11 cellular contexts compared by ENCODE assay signal in the genomic region with DNA sequence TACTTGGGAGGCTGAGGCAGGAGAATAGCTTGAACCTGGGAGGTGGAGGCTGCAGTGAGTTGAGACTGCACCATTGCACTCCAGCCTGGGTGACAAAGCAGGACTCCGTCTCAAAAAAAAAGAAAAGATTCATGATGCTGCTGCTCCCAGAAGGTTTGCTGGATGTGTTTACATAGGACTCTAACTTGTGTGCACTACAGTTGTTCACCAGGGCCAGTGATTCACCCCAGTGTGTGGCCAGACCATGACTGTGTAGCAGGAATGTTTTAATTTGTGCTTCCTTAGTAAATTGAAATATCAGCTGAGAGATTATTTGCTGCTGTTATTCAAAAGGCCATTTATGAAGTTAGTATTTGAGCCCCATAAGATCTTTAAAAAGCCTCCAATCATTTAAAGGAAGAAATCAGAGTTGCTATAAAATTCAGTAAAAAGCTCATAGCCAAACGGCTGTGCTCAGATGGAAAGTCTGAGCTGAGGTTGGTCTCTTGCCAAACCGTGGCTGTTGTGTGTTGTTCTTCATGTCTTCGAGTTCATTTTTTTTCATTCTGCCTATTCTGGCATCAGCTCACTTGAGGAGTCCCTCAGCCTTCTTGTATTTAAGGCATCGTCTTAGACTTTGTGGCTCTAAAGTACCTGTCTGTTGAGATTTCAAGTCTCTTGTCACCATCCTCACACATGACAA. TPM values are rescaled to one million over a fixed set of nuclear protein-coding genes. Genes with fewer than 3 reads are reported as not detected.
A peak's percentile ranks its signal among the peaks of the same experiment; 100 is the strongest.
DNase-seq lines count a peak whose midpoint lies in the region; ATAC-seq, FAIRE-seq and TF ChIP-seq lines count a peak whose summit lies in the region.
"Had no signal": no experiment of that assay in that cellular context is flagged by ENCODE, and none has a peak within 500 bp of the region (broad histone marks: within the 10 kb centered on the region; RNA-seq: fewer than 3 reads in every experiment).

No MANE protein-coding gene starts in this region.

- no peaks in the 10 kb centered on the region for H4K20me1 ChIP-seq in mammary epithelial cell (ENCODE audit: insufficient read depth, low read length)

- H2AFZ ChIP-seq in mammary epithelial cell (ENCODE audit: low read depth, low read length) (no peak overlapping the region), mesenchymal stem cell (ENCODE audit: low read depth, low read length) (no peak overlapping the region)

- H3K4me2 ChIP-seq in A549 (peak overlapping the region; percentile 67), mammary epithelial cell (ENCODE audit: insufficient read depth, low read depth, low read length) (no peak overlapping the region), mesenchymal stem cell (ENCODE audit: low read length, poor library complexity, severe bottlenecking) (no peak overlapping the region)

- dilution Hi-C loops in mammary epithelial cell (cut with HindIII; ENCODE audit: low sequenced_read_pairs) = no loop called here

- intact Hi-C loops in mammary epithelial cell (cut with micrococcal nuclease) = no loop called here

- peak; percentile 43 to 49; a peak in 2 of 5 replicates for TF ChIP-seq EP300 in A549 (IDR thresholded peaks at IDR 0.05)

- H3K79me1 ChIP-seq in mesenchymal stem cell (replicated peaks; ENCODE audit: low read length, poor library complexity, severe bottlenecking) = no peaks in the 10 kb centered on the region

- no TSS peak for BruUV-seq in mammary epithelial cell (replicated peaks; lab: Mats Ljungman, UMichigan)

- H3K4me1 ChIP-seq in A549 (peaks cover 83% of the 10 kb centered on the region), mammary epithelial cell (ENCODE audit: insufficient read depth, low read length) (no peaks in the 10 kb centered on the region), mesenchymal stem cell (ENCODE audit: control insufficient read depth, insufficient read depth, low read depth, low read length) (peaks cover 6% of the 10 kb centered on the region)

- no peak overlapping the region for H3K18ac ChIP-seq in mesenchymal stem cell (ENCODE audit: low read depth in 1 of 2, low read length in 2 of 2)

- H3K36me3 ChIP-seq in mammary epithelial cell (ENCODE audit: insufficient read depth, low read length) (no peaks in the 10 kb centered on the region), mesenchymal stem cell (ENCODE audit: control insufficient read depth in 1 of 2, insufficient read depth in 2 of 2, low read depth in 1 of 2, low read length in 2 of 2) (peaks cover 12 to 37% of the 10 kb centered on the region in 2 experiments)

- H4K91ac ChIP-seq in mesenchymal stem cell (ENCODE audit: low read length) = no peak overlapping the region

- WGBS in A549 (ENCODE audit: missing lambda C conversion rate) = under 1% methylated on average over 5 of the region's 5 CpGs
- 92% methylated on average over 5 of the region's 5 CpGs for WGBS in mammary epithelial cell (ENCODE audit: low coverage, missing lambda C conversion rate)
- WGBS in mesenchymal stem cell = 62% methylated on average over 5 of the region's 5 CpGs

- H3K79me2 ChIP-seq in mammary epithelial cell (ENCODE audit: insufficient read depth, low read length) = no peaks in the 10 kb centered on the region

- H3K4ac ChIP-seq in mesenchymal stem cell (ENCODE audit: low read depth in 1 of 2, low read length in 2 of 2) = no peak overlapping the region

- CTCF ChIA-PET in A549 (lab: Yijun Ruan, JAX) = interaction anchor here (0.6 to 1.5 kb wide), 5 partner anchors 10 to 100 kb away, joined by 3 to 6 read pairs (median 4); partner anchors contain the start of gene CENPS
- CTCF ChIA-PET in mammary epithelial cell (lab: Charles Lee; ENCODE audit: low non-redundant PET) = no interaction called here

- DNase-seq in A549 (ENCODE audit: low read depth in 1 of 2, low spot score in 1 of 2) (peak; percentile 64 to 89), H54 (ENCODE audit: insufficient read length, low spot score) (peak; percentile 48), mammary epithelial cell (peak; percentile 23), mesenchymal stem cell (peak; percentile 94), SKM-1 treated with dmso at 0.1 percent for 144 hours (lab: John Stamatoyannopoulos, UW; ENCODE audit: unreplicated experiment) (no peak), cerebellar cortex (ENCODE audit: low spot score) (no peak), DMS 273 treated with DMSO at 0.1 percent for 48 hours (lab: John Stamatoyannopoulos, UW) (no peak)
- DNase-seq: CD4-positive, alpha-beta T cell; H7; NCI-H2081 had no signal

- no peak overlapping the region for H3K4me3 ChIP-seq in A549
- H3K4me3 ChIP-seq in mammary epithelial cell (replicated peaks in 1 of 3; ENCODE audit: insufficient read depth in 1 of 3, low read depth in 2 of 3, low read length in 3 of 3) = no peak overlapping the region
- peak overlapping the region in 1 of 2 experiments; percentile 17 for H3K4me3 ChIP-seq in mesenchymal stem cell (ENCODE audit: insufficient read depth in 1 of 2, low read depth in 1 of 2, low read length in 2 of 2)

- no peak for TF ChIP-seq RAD21 in A549 (conservative IDR thresholded peaks at IDR 0.05 in 1 of 2, IDR thresholded peaks at IDR 0.05 in 1 of 2)

- no peak overlapping the region for H4K8ac ChIP-seq in mesenchymal stem cell (ENCODE audit: low read length)

- ATAC-seq in A549 (peak; percentile 80 to 85), GM18519 (IDR thresholded peaks at IDR 0.05; ENCODE audit: low FRiP score, unreplicated experiment) (no peak)

- H2AK5ac ChIP-seq in mesenchymal stem cell (ENCODE audit: low read length, severe bottlenecking) = no peak overlapping the region

- H2BK12ac ChIP-seq in mesenchymal stem cell (ENCODE audit: low read length in 2 of 2) = no peak overlapping the region

- H3K27me3 ChIP-seq in mammary epithelial cell (ENCODE audit: insufficient read depth, low read length) (no peaks in the 10 kb centered on the region), mesenchymal stem cell (ENCODE audit: control insufficient read depth in 1 of 2, insufficient read depth in 1 of 2, low read length in 2 of 2) (no peaks in the 10 kb centered on the region)

- H3K9me3 ChIP-seq in A549 (no peaks in the 10 kb centered on the region), mammary epithelial cell (replicated peaks; ENCODE audit: insufficient read depth, low read length) (no peaks in the 10 kb centered on the region), mesenchymal stem cell (ENCODE audit: control insufficient read depth, low read length) (no peaks in the 10 kb centered on the region)

- no peak overlapping the region for H3K14ac ChIP-seq in mesenchymal stem cell (ENCODE audit: low read length in 2 of 2)

- POLR2A ChIA-PET in A549 (lab: Yijun Ruan, JAX) = interaction anchor here (0.8 to 1.9 kb wide), 2 partner anchors 10 to 18 kb away, joined by 4 to 18 read pairs; partner anchors contain the start of gene PGD

- in situ Hi-C loops in mammary epithelial cell (cut with MboI; ENCODE audit: low sequenced_read_pairs in 2 of 2) = no loop called here

- H3K27ac ChIP-seq in A549 (peak overlapping the region; percentile 99), mammary epithelial cell (ENCODE audit: insufficient read depth, low read depth, low read length) (no peak overlapping the region), mesenchymal stem cell (ENCODE audit: low read length, poor library complexity, severe bottlenecking) (peak overlapping the region; percentile 26)

- H3K9ac ChIP-seq in mammary epithelial cell (ENCODE audit: insufficient read depth, low read length) = no peak overlapping the region
- H3K9ac ChIP-seq in mesenchymal stem cell (ENCODE audit: low read length) = peak overlapping the region; percentile 83

- H2BK120ac ChIP-seq in mesenchymal stem cell (ENCODE audit: low read depth, low read length) = no peak overlapping the region

- FAIRE-seq in A549 (lab: Jason Lieb, UNC) (no peak), H54 (lab: Jason Lieb, UNC) (peak; percentile 72)

- TF ChIP-seq CTCF in A549 (IDR thresholded peaks at IDR 0.05) (no peak), mammary epithelial cell (conservative IDR thresholded peaks at IDR 0.05 in 1 of 2, IDR thresholded peaks at IDR 0.05 in 1 of 2; ENCODE audit: extremely low read depth in 1 of 2, insufficient read depth in 1 of 2, low read depth in 1 of 2, low read length in 2 of 2) (no peak)

- TF ChIP-seq POLR2A in A549 (IDR thresholded peaks at IDR 0.05; ENCODE audit: low read length) (no peak), H54 (IDR thresholded peaks at IDR 0.05; ENCODE audit: low read depth, low read length) (no peak)

- H2BK15ac ChIP-seq in mesenchymal stem cell (ENCODE audit: low read depth, poor library complexity, severe bottlenecking) = no peak overlapping the region

- H2BK5ac ChIP-seq in mesenchymal stem cell (ENCODE audit: low read depth, low read length, poor library complexity, severe bottlenecking) = no peak overlapping the region

- H3K23ac ChIP-seq in mesenchymal stem cell (ENCODE audit: low read length in 2 of 2) = no peak overlapping the region

TF ChIP-seq in A549, 52 proteins besides CTCF, POLR2A, EP300 and RAD21 (continues in another document):
- TF ChIP-seq ZSCAN20 (CRISPR knock-in tag; IDR thresholded peaks at IDR 0.05) (peak; percentile 38; the same call in 1 of the 2 replicates), FOSL2 (IDR thresholded peaks at IDR 0.05) (peak; percentile 63), FOSL2 (CRISPR knock-in tag; IDR thresholded peaks at IDR 0.05) (peak; percentile 91), TFCP2L1 (CRISPR knock-in tag; IDR thresholded peaks at IDR 0.05) (no peak), GATA3 (IDR thresholded peaks at IDR 0.05; ENCODE audit: borderline replicate concordance) (peak; percentile 47; the same call in 1 of the 2 replicates), JUNB (IDR thresholded peaks at IDR 0.05) (peak; percentile 70), TP53 (CRISPR knock-in tag; IDR thresholded peaks at IDR 0.05) (no peak)

RNA-seq across cellular contexts. Expression of gene PGD, which starts 18.1 kb away (rescaled TPM):
- 700 and 1,019 TPM in 2 replicates for polyA plus RNA-seq in A549 (2011; rRNA removed)
- polyA plus RNA-seq in A549 (2012; cell fraction: cytosol; rRNA removed) = 466 and 603 TPM in 2 replicates
- 838 and 1,173 TPM in 2 replicates for polyA plus RNA-seq in A549 (2012; cell fraction: nucleus; rRNA removed)
- 1,427 to 1,758 TPM (median 1,714 TPM) in 3 replicates for polyA plus RNA-seq in A549 (2017; fragmentation: RNase III; extraction: RNeasy Plus Mini Kit Qiagen cat#74134 plus additional on column Dnase treatment)
- 897 and 1,005 TPM in 2 replicates for polyA minus RNA-seq in A549 (2011; rRNA and poly(A)+ RNA removed)
- 100 to 1,000 TPM in 1 of 2 donors, 10 to 100 TPM in 1; 99.0 to 144 TPM for total RNA-seq in mammary epithelial cell
- polyA plus RNA-seq in mammary epithelial cell = 63.1 TPM
- 184 TPM for polyA minus RNA-seq in mammary epithelial cell
- polyA plus RNA-seq in mesenchymal stem cell (2013, experiment 1 of 2) = 164 TPM
- 159 TPM for polyA plus RNA-seq in mesenchymal stem cell (2013, experiment 2 of 2)

RNA-seq across cellular contexts. Expression of gene CENPS, which starts 49.5 kb away (rescaled TPM):
- polyA plus RNA-seq in A549 (2011; rRNA removed) (19.7 and 25.7 TPM in 2 replicates), A549 (2017; fragmentation: RNase III; extraction: RNeasy Plus Mini Kit Qiagen cat#74134 plus additional on column Dnase treatment) (27.0 to 28.7 TPM (median 27.3 TPM) in 3 replicates), mammary epithelial cell (14.9 TPM)
- polyA plus RNA-seq in A549 (2012; cell fraction: cytosol; rRNA removed) = 15.7 and 17.7 TPM in 2 replicates
- 7.2 and 9.6 TPM in 2 replicates for polyA plus RNA-seq in A549 (2012; cell fraction: nucleus; rRNA removed)
- polyA minus RNA-seq in A549 (2011; rRNA and poly(A)+ RNA removed) = 3.1 and 4.8 TPM in 2 replicates
- total RNA-seq in mammary epithelial cell = 10 to 100 TPM in 1 of 2 donors, 1 to 10 TPM in 1; 9.7 to 24.1 TPM
- polyA minus RNA-seq in mammary epithelial cell = not detected
- 12.6 TPM for polyA plus RNA-seq in mesenchymal stem cell (2013, experiment 1 of 2)
- 12.3 TPM for polyA plus RNA-seq in mesenchymal stem cell (2013, experiment 2 of 2)

Comparison
In these comparisons a context has a peak if more than half of its experiments do, and no peak if none do; other contexts are left out.
1. DNase-seq: peak in A549 (2 of 2), H54 (single experiment), mammary epithelial cell (single experiment) and mesenchymal stem cell (single experiment); none in SKM-1 treated with dmso at 0.1 percent for 144 hours (single experiment), cerebellar cortex (single experiment) and DMS 273 treated with DMSO at 0.1 percent for 48 hours (single experiment).